Comparison of ENCODE assay signal across 1 cellular context in genomic region chr2:73263540-73264331, GRCh38.
TF ChIP-seq lines count a peak whose summit lies in the region.

No MANE protein-coding gene starts in this region.

TF ChIP-seq in HepG2, 621 proteins besides CTCF, POLR2A, EP300 and RAD21:
- TF ChIP-seq NKX3-1 (CRISPR knock-in tag; IDR thresholded peaks at IDR 0.05): no peak
- TF ChIP-seq FLYWCH1 (CRISPR knock-in tag; IDR thresholded peaks at IDR 0.05): no peak
- TF ChIP-seq LCORL (IDR thresholded peaks at IDR 0.05): no peak
- no peak for TF ChIP-seq LCORL (CRISPR knock-in tag; IDR thresholded peaks at IDR 0.05)
- TF ChIP-seq ASH2L (IDR thresholded peaks at IDR 0.05; ENCODE audit: insufficient read length, low read depth, low read length): no peak
- TF ChIP-seq HMGXB3 (CRISPR knock-in tag; IDR thresholded peaks at IDR 0.05; ENCODE audit: borderline replicate concordance): no peak
- no peak for TF ChIP-seq ZNF484 (CRISPR knock-in tag; IDR thresholded peaks at IDR 0.05; ENCODE audit: borderline replicate concordance, low read depth)
- TF ChIP-seq ZXDC (CRISPR knock-in tag; IDR thresholded peaks at IDR 0.05): no peak
- TF ChIP-seq ZNF543 (CRISPR knock-in tag; IDR thresholded peaks at IDR 0.05): 0 out of 2 replicates have a peak, but pooled peaks have one; percentile 16
- TF ChIP-seq ZNF883 (CRISPR knock-in tag; IDR thresholded peaks at IDR 0.05; ENCODE audit: not compliant biosample characterization): peak; percentile 37
- TF ChIP-seq ZNF687 (CRISPR knock-in tag; IDR thresholded peaks at IDR 0.05): peak; percentile 27; the same call in 1 of the 2 replicates
- TF ChIP-seq PITX1 (CRISPR knock-in tag; IDR thresholded peaks at IDR 0.05): 0 out of 2 replicates have a peak, but pooled peaks have one; percentile 13
- TF ChIP-seq AGO2 (optimal IDR thresholded peaks at IDR 0.05; ENCODE audit: low read depth, low read length): peak; percentile 13
- TF ChIP-seq HOXA3 (CRISPR knock-in tag; IDR thresholded peaks at IDR 0.05): peak; percentile 20; the same call in 1 of the 2 replicates
- peak; percentile 45 for TF ChIP-seq ZBTB38 (CRISPR knock-in tag; IDR thresholded peaks at IDR 0.05)
